Comparison of ENCODE assay signal across 12 cellular contexts in genomic region chr10:17144757-17145156, GRCh38. TPM values are rescaled to one million over a fixed set of nuclear protein-coding genes. Genes with fewer than 3 reads are reported as not detected.
DNase-seq lines count a peak whose midpoint lies in the region; ATAC-seq lines count a peak whose summit lies in the region.
"Had no signal": no experiment of that assay in that cellular context is flagged by ENCODE, and none has a peak within 500 bp of the region (broad histone marks: within the 10 kb centered on the region; RNA-seq: fewer than 3 reads in every experiment).

No MANE protein-coding gene starts in this region.

- intact Hi-C loops in activated T-helper 1 cell treated with anti-CD3 and anti-CD28 coated beads, Interleukin-12 subunit alpha, Interleukin-12 subunit beta, Interleukin-2, Interleukin-4 antibody, amounts not matched to agents 30 ng/mL and 10 ng/mL and 1 ng/mL, durations not matched to agents 14 hours and 24 hours and 36 hours (cut with micrococcal nuclease): loop anchor here (1.0 to 5.0 kb wide), 7 partner anchors 56 to 252 kb away; partner anchors contain the start of gene TRDMT1

- peak; percentile 68 for ATAC-seq in GM18502 (IDR thresholded peaks at IDR 0.05; ENCODE audit: poor library complexity, unreplicated experiment)
- peak; percentile 54 for ATAC-seq in HG03354 (IDR thresholded peaks at IDR 0.05; ENCODE audit: poor library complexity, severe bottlenecking, unreplicated experiment)
- no peak for ATAC-seq in GM21619 (IDR thresholded peaks at IDR 0.05; ENCODE audit: unreplicated experiment)
- ATAC-seq: stimulated activated naive B cell treated with anti-CD40 and anti-IgM and Interleukin-4, amounts not matched to agents 10 μg/mL and 1 μg/mL and 100 μg/mL, for 72 hours had no signal

- DNase-seq in activated T-helper 1 cell treated with anti-CD3 and anti-CD28 coated beads, Interleukin-12 subunit alpha, Interleukin-12 subunit beta, Interleukin-2, Interleukin-4 antibody, amounts not matched to agents 30 ng/mL and 10 ng/mL and 1 ng/mL, durations not matched to agents 14 hours and 24 hours and 36 hours (ENCODE audit: low spot score): peak; percentile 31
- peak; percentile 45 to 56 (median 46) for DNase-seq in stimulated activated CD4-positive, alpha-beta T cell treated with anti-CD3 and anti-CD28 coated beads, Interleukin-12 subunit alpha, Interleukin-12 subunit beta, amount 100 ng/mL, for 48 hours (ENCODE audit: low read depth in 2 of 3, low spot score in 1 of 3)
- no peak for DNase-seq in iPS-NIHi7 (ENCODE audit: extremely low spot score)
- DNase-seq in NCI-H1048 (lab: John Stamatoyannopoulos, UW): no peak
- no peak for DNase-seq in NCI-H1092 treated with DMSO at 0.1 percent for 48 hours (lab: John Stamatoyannopoulos, UW)
- DNase-seq: glutamatergic neuron; NCI-H146; SJCRH30; stimulated activated naive B cell treated with anti-CD40 and anti-IgM and Interleukin-4, amounts not matched to agents 10 μg/mL and 1 μg/mL and 100 μg/mL, for 72 hours had no signal

- peak overlapping the region; percentile 45 for H3K27ac Mint-ChIP-seq in activated T-helper 1 cell treated with anti-CD3 and anti-CD28 coated beads, Interleukin-12 subunit alpha, Interleukin-12 subunit beta, Interleukin-2, Interleukin-4 antibody, amounts not matched to agents 30 ng/mL and 10 ng/mL and 1 ng/mL, durations not matched to agents 14 hours and 24 hours and 36 hours
- H3K27ac Mint-ChIP-seq: stimulated activated naive B cell treated with anti-CD40 and anti-IgM and Interleukin-4, amounts not matched to agents 10 μg/mL and 1 μg/mL and 100 μg/mL, for 72 hours had no signal

- H3K36me3 Mint-ChIP-seq in activated T-helper 1 cell treated with anti-CD3 and anti-CD28 coated beads, Interleukin-12 subunit alpha, Interleukin-12 subunit beta, Interleukin-2, Interleukin-4 antibody, amounts not matched to agents 30 ng/mL and 10 ng/mL and 1 ng/mL, durations not matched to agents 14 hours and 24 hours and 36 hours (ENCODE audit: low read depth): peaks cover 2% of the 10 kb centered on the region

- H3K27me3 Mint-ChIP-seq in activated T-helper 1 cell treated with anti-CD3 and anti-CD28 coated beads, Interleukin-12 subunit alpha, Interleukin-12 subunit beta, Interleukin-2, Interleukin-4 antibody, amounts not matched to agents 30 ng/mL and 10 ng/mL and 1 ng/mL, durations not matched to agents 14 hours and 24 hours and 36 hours (ENCODE audit: insufficient read depth): no peaks in the 10 kb centered on the region
- H3K27me3 Mint-ChIP-seq: stimulated activated naive B cell treated with anti-CD40 and anti-IgM and Interleukin-4, amounts not matched to agents 10 μg/mL and 1 μg/mL and 100 μg/mL, for 72 hours had no signal

- H3K4me1 Mint-ChIP-seq in activated T-helper 1 cell treated with anti-CD3 and anti-CD28 coated beads, Interleukin-12 subunit alpha, Interleukin-12 subunit beta, Interleukin-2, Interleukin-4 antibody, amounts not matched to agents 30 ng/mL and 10 ng/mL and 1 ng/mL, durations not matched to agents 14 hours and 24 hours and 36 hours (ENCODE audit: low read depth): peaks cover 19% of the 10 kb centered on the region
- H3K4me1 Mint-ChIP-seq: stimulated activated naive B cell treated with anti-CD40 and anti-IgM and Interleukin-4, amounts not matched to agents 10 μg/mL and 1 μg/mL and 100 μg/mL, for 72 hours had no signal

- H3K9me3 Mint-ChIP-seq in activated T-helper 1 cell treated with anti-CD3 and anti-CD28 coated beads, Interleukin-12 subunit alpha, Interleukin-12 subunit beta, Interleukin-2, Interleukin-4 antibody, amounts not matched to agents 30 ng/mL and 10 ng/mL and 1 ng/mL, durations not matched to agents 14 hours and 24 hours and 36 hours: no peaks in the 10 kb centered on the region

- no peak overlapping the region for H3K4me3 Mint-ChIP-seq in activated T-helper 1 cell treated with anti-CD3 and anti-CD28 coated beads, Interleukin-12 subunit alpha, Interleukin-12 subunit beta, Interleukin-2, Interleukin-4 antibody, amounts not matched to agents 30 ng/mL and 10 ng/mL and 1 ng/mL, durations not matched to agents 14 hours and 24 hours and 36 hours
- H3K4me3 Mint-ChIP-seq: stimulated activated naive B cell treated with anti-CD40 and anti-IgM and Interleukin-4, amounts not matched to agents 10 μg/mL and 1 μg/mL and 100 μg/mL, for 72 hours had no signal

RNA-seq across cellular contexts. Expression of gene CUBN, which starts 15.1 kb away (rescaled TPM):
- total RNA-seq in activated T-helper 1 cell treated with anti-CD3 and anti-CD28 coated beads, Interleukin-12 subunit alpha, Interleukin-12 subunit beta, Interleukin-2, Interleukin-4 antibody, amounts not matched to agents 30 ng/mL and 10 ng/mL and 1 ng/mL, durations not matched to agents 14 hours and 24 hours and 36 hours: 0.05 and 0.21 TPM in 2 replicates

RNA-seq across cellular contexts. Expression of gene TRDMT1, which starts 56.7 kb away (rescaled TPM):
- 3.3 and 4.2 TPM in 2 replicates for total RNA-seq in activated T-helper 1 cell treated with anti-CD3 and anti-CD28 coated beads, Interleukin-12 subunit alpha, Interleukin-12 subunit beta, Interleukin-2, Interleukin-4 antibody, amounts not matched to agents 30 ng/mL and 10 ng/mL and 1 ng/mL, durations not matched to agents 14 hours and 24 hours and 36 hours

Comparison
In these comparisons a context has a peak if more than half of its experiments do, and no peak if none do; other contexts are left out.
1. DNase-seq: peak in activated T-helper 1 cell treated with anti-CD3 and anti-CD28 coated beads, Interleukin-12 subunit alpha, Interleukin-12 subunit beta, Interleukin-2, Interleukin-4 antibody, amounts not matched to agents 30 ng/mL and 10 ng/mL and 1 ng/mL, durations not matched to agents 14 hours and 24 hours and 36 hours (single experiment) and stimulated activated CD4-positive, alpha-beta T cell treated with anti-CD3 and anti-CD28 coated beads, Interleukin-12 subunit alpha, Interleukin-12 subunit beta, amount 100 ng/mL, for 48 hours (3 of 3); none in iPS-NIHi7 (single experiment), NCI-H1048 (single experiment) and NCI-H1092 treated with DMSO at 0.1 percent for 48 hours (single experiment).